ENCODE assay signal across 1 cellular context in genomic region chr20:32440069-32440757, GRCh38.
TF ChIP-seq lines count a peak whose summit lies in the region.

No MANE protein-coding gene starts in this region.

TF ChIP-seq in liver, 16 proteins besides CTCF, POLR2A, EP300 and RAD21 (continued from another document):
- TF ChIP-seq RXRA (IDR thresholded peaks at IDR 0.05) (peak; percentile 96), HNF4G (IDR thresholded peaks at IDR 0.05) (peak; percentile 99), FOXA2 (IDR thresholded peaks at IDR 0.05) (no peak), REST (IDR thresholded peaks at IDR 0.05) (peak; percentile 95), FOXA1 (IDR thresholded peaks at IDR 0.05) (no peak), SP1 (IDR thresholded peaks at IDR 0.05) (peak; percentile 95), EGR1 (IDR thresholded peaks at IDR 0.05; ENCODE audit: low read depth in 2 of 2) (peak in 1 of 2 donors; percentile 70), JUND (IDR thresholded peaks at IDR 0.05) (peak; percentile 58 to 89), NR2F2 (IDR thresholded peaks at IDR 0.05) (peak; percentile 80), HNF4A (conservative IDR thresholded peaks at IDR 0.05) (peak; percentile 100), MAX (IDR thresholded peaks at IDR 0.05) (peak; percentile 86), GABPA (IDR thresholded peaks at IDR 0.05 in 1 of 2, conservative IDR thresholded peaks at IDR 0.05 in 1 of 2) (peak in 1 of 2 donors; percentile 60)
